11 cellular contexts compared by ENCODE assay signal in the genomic region with DNA sequence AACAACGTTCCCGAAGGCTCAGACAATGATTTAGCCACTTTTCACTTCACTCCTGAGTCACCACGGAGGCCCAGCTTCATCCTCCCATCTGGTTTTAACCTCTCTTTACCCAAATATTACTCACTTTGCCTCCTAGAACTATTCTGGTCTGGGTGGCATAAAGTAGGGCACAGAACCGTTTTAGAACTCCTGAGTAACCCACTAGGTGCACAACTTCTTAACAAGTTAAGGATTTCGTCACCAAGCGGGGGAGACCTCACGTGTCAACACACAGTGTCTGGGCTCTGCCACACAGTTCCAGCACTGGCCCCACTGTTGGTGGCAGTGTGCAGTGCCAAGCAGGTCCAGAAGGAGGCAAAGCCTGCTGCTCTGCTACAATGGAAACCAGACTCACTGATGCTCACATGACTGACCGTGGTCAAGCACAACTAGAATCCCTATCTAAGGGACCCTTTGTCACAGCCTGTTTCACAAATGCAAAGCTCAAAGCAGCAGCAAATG.
A peak's percentile ranks its signal among the peaks of the same experiment; 100 is the strongest.
DNase-seq lines count a peak whose midpoint lies in the region; ATAC-seq and TF ChIP-seq lines count a peak whose summit lies in the region.
"Had no signal": no experiment of that assay in that cellular context is flagged by ENCODE, and none has a peak within 500 bp of the region (broad histone marks: within the 10 kb centered on the region; RNA-seq: fewer than 3 reads in every experiment).

No MANE protein-coding gene starts in this region.

- H3K4me3 Mint-ChIP-seq in chondrocyte (ENCODE audit: unreplicated experiment), result no peak overlapping the region
- no peak overlapping the region for H3K4me3 Mint-ChIP-seq in stimulated activated memory B cell treated with anti-CD40 and anti-IgM and Interleukin-4, amounts not matched to agents 10 μg/mL and 1 μg/mL and 100 μg/mL, for 72 hours

- H3K9me3 ChIP-seq in BE2C, result no peaks in the 10 kb centered on the region
- H3K9me3 ChIP-seq: HAP-1 had no signal

- H3K27me3 Mint-ChIP-seq in chondrocyte (ENCODE audit: low read depth), result no peaks in the 10 kb centered on the region
- H3K27me3 Mint-ChIP-seq in stimulated activated memory B cell treated with anti-CD40 and anti-IgM and Interleukin-4, amounts not matched to agents 10 μg/mL and 1 μg/mL and 100 μg/mL, for 72 hours, result no peaks in the 10 kb centered on the region

- no peaks in the 10 kb centered on the region for H3K27me3 ChIP-seq in BE2C
- no peaks in the 10 kb centered on the region for H3K27me3 ChIP-seq in mesendoderm (ENCODE audit: insufficient read depth, low read length, poor library complexity)

- H3K79me2 ChIP-seq in mesendoderm (ENCODE audit: control insufficient read depth, insufficient read depth, low read length), result peaks cover 59% of the 10 kb centered on the region
- H3K79me2 ChIP-seq: parathyroid adenoma had no signal

- no peak overlapping the region for H3K23ac ChIP-seq in mesendoderm (ENCODE audit: low read length)

- H4K8ac ChIP-seq in mesendoderm (ENCODE audit: low read depth, low read length), result no peak overlapping the region

- H2BK15ac ChIP-seq in mesendoderm (replicated peaks; ENCODE audit: low read depth), result no peak overlapping the region

- H3K36me3 ChIP-seq in BE2C, result no peaks in the 10 kb centered on the region
- H3K36me3 ChIP-seq in mesendoderm (ENCODE audit: control insufficient read depth, insufficient read depth, low read length), result no peaks in the 10 kb centered on the region
- H3K36me3 ChIP-seq: HAP-1 had no signal

- TF ChIP-seq CTCF in BE2C (IDR thresholded peaks at IDR 0.05; ENCODE audit: low read depth, low read length), result peak; percentile 52
- TF ChIP-seq CTCF in NB4 (IDR thresholded peaks at IDR 0.05; ENCODE audit: low read depth, low read length), result no peak
- TF ChIP-seq CTCF in chondrocyte (IDR thresholded peaks at IDR 0.05), result peak; percentile 36

- peaks cover 20% of the 10 kb centered on the region for H3K79me1 ChIP-seq in mesendoderm (ENCODE audit: low read length)

- no peak overlapping the region for H3K27ac ChIP-seq in mesendoderm (ENCODE audit: low read depth, low read length)
- H3K27ac ChIP-seq: parathyroid adenoma had no signal

- peak overlapping the region; percentile 21 for H2BK5ac ChIP-seq in mesendoderm (ENCODE audit: low read length)

- H3K9ac ChIP-seq in mesendoderm (ENCODE audit: low read length), result peak overlapping the region; percentile 14
- H3K9ac ChIP-seq: parathyroid adenoma had no signal

- peak overlapping the region; percentile 73 for H3K4ac ChIP-seq in mesendoderm (ENCODE audit: low read depth, low read length)

- no CpG with 5 or more reads among the region's 8 CpGs for WGBS in mesendoderm (ENCODE audit: extremely low coverage, insufficient coverage, low lambda C conversion rate)

- peaks cover 30% of the 10 kb centered on the region for H3K4me1 Mint-ChIP-seq in chondrocyte (ENCODE audit: low read depth)
- no peaks in the 10 kb centered on the region for H3K4me1 Mint-ChIP-seq in stimulated activated memory B cell treated with anti-CD40 and anti-IgM and Interleukin-4, amounts not matched to agents 10 μg/mL and 1 μg/mL and 100 μg/mL, for 72 hours

- no peak overlapping the region for H3K4me2 ChIP-seq in mesendoderm (ENCODE audit: low read length)

- no peak overlapping the region for H4K5ac ChIP-seq in mesendoderm (ENCODE audit: low read length)

- H3K4me1 ChIP-seq in BE2C, result no peaks in the 10 kb centered on the region
- H3K4me1 ChIP-seq in mesendoderm (ENCODE audit: control insufficient read depth, low read depth, low read length), result peaks cover 18% of the 10 kb centered on the region
- H3K4me1 ChIP-seq: parathyroid adenoma had no signal

- no peak for ATAC-seq in stimulated activated memory B cell treated with anti-CD40 and anti-IgM and Interleukin-4, amounts not matched to agents 10 μg/mL and 1 μg/mL and 100 μg/mL, for 72 hours

- H3K27ac Mint-ChIP-seq in chondrocyte (ENCODE audit: unreplicated experiment), result no peak overlapping the region
- no peak overlapping the region for H3K27ac Mint-ChIP-seq in stimulated activated memory B cell treated with anti-CD40 and anti-IgM and Interleukin-4, amounts not matched to agents 10 μg/mL and 1 μg/mL and 100 μg/mL, for 72 hours

- no peaks in the 10 kb centered on the region for H3K9me3 Mint-ChIP-seq in chondrocyte (ENCODE audit: low read depth)
- H3K9me3 Mint-ChIP-seq in stimulated activated memory B cell treated with anti-CD40 and anti-IgM and Interleukin-4, amounts not matched to agents 10 μg/mL and 1 μg/mL and 100 μg/mL, for 72 hours, result no peaks in the 10 kb centered on the region

- peak; percentile 13 for DNase-seq in BE2C
- DNase-seq in NB4 (ENCODE audit: low read depth), result peak; percentile 8
- no peak for DNase-seq in chondrocyte (ENCODE audit: low spot score)
- peak; percentile 84 for DNase-seq in mesendoderm
- DNase-seq in HuH-7.5 (ENCODE audit: low spot score), result no peak
- no peak for DNase-seq in NK-92 (lab: John Stamatoyannopoulos, UW; ENCODE audit: unreplicated experiment)
- DNase-seq in activated gamma-delta T cell (lab: John Stamatoyannopoulos, UW), result no peak
- DNase-seq: NCI-H1092 treated with DMSO at 0.1 percent for 48 hours had no signal

- H3K18ac ChIP-seq in mesendoderm (ENCODE audit: low read length), result peak overlapping the region; percentile 13

- H3K4me3 ChIP-seq in BE2C (ENCODE audit: low read depth, low read length), result no peak overlapping the region
- H3K4me3 ChIP-seq in NB4 (ENCODE audit: low read depth, low read length), result no peak overlapping the region
- no peak overlapping the region for H3K4me3 ChIP-seq in mesendoderm (ENCODE audit: low read length)
- H3K4me3 ChIP-seq: HAP-1 had no signal

- no peak overlapping the region for H2BK120ac ChIP-seq in mesendoderm (ENCODE audit: low read depth, low read length)

- peak overlapping the region; percentile 38 for H3K56ac ChIP-seq in mesendoderm (ENCODE audit: low read length)

- peaks cover under 1% of the 10 kb centered on the region for H3K36me3 Mint-ChIP-seq in chondrocyte (ENCODE audit: low read depth)
- no peaks in the 10 kb centered on the region for H3K36me3 Mint-ChIP-seq in stimulated activated memory B cell treated with anti-CD40 and anti-IgM and Interleukin-4, amounts not matched to agents 10 μg/mL and 1 μg/mL and 100 μg/mL, for 72 hours

- no peak for TF ChIP-seq POLR2A in NB4 (IDR thresholded peaks at IDR 0.05; ENCODE audit: extremely low read depth, insufficient read length)

- H2AK5ac ChIP-seq in mesendoderm (ENCODE audit: low read length), result peak overlapping the region; percentile 27

Comparison
In these comparisons a context has a peak if more than half of its experiments do, and no peak if none do; other contexts are left out.
1. DNase-seq: peak in BE2C (single experiment), NB4 (single experiment) and mesendoderm (single experiment); none in chondrocyte (single experiment), HuH-7.5 (single experiment), NK-92 (single experiment) and activated gamma-delta T cell (single experiment).